1 cellular context compared by ENCODE assay signal in the genomic region with DNA sequence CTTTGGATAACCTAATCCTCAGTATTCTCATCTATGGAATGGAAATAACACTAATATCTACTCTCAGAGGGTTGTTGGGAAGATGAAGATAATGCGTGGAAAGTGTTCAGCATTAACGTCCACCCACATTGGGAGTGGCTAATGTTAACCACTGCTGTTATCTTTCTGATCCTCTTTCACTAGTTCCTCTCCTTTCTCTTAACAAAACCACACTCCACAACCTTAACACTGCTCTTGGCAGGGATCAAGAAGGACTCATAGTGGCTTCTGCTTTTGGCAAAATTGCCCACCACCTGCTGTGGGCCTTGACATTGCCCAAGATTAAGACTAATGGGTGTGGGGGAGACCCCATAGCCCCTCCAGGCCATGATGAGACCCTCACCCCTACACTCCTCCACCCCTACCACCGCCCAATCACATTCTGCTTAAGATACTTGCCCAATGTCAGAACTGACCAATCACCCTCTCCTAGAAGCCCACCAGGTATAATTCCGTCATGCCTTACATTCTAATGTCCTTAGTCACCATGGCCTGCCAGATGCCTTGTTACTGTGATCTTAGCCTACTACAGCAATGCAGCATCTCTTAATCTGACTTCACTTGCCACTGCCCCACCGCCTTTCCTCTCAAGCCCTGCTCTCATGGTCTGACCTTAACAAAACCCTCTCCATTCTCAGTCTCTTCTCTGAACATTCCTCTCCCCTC.
TF ChIP-seq lines count a peak whose summit lies in the region.

No MANE protein-coding gene starts in this region.

TF ChIP-seq in GM23338, 12 proteins besides CTCF, POLR2A, EP300 and RAD21 (continued from another document):
- TF ChIP-seq, protein P1, sequence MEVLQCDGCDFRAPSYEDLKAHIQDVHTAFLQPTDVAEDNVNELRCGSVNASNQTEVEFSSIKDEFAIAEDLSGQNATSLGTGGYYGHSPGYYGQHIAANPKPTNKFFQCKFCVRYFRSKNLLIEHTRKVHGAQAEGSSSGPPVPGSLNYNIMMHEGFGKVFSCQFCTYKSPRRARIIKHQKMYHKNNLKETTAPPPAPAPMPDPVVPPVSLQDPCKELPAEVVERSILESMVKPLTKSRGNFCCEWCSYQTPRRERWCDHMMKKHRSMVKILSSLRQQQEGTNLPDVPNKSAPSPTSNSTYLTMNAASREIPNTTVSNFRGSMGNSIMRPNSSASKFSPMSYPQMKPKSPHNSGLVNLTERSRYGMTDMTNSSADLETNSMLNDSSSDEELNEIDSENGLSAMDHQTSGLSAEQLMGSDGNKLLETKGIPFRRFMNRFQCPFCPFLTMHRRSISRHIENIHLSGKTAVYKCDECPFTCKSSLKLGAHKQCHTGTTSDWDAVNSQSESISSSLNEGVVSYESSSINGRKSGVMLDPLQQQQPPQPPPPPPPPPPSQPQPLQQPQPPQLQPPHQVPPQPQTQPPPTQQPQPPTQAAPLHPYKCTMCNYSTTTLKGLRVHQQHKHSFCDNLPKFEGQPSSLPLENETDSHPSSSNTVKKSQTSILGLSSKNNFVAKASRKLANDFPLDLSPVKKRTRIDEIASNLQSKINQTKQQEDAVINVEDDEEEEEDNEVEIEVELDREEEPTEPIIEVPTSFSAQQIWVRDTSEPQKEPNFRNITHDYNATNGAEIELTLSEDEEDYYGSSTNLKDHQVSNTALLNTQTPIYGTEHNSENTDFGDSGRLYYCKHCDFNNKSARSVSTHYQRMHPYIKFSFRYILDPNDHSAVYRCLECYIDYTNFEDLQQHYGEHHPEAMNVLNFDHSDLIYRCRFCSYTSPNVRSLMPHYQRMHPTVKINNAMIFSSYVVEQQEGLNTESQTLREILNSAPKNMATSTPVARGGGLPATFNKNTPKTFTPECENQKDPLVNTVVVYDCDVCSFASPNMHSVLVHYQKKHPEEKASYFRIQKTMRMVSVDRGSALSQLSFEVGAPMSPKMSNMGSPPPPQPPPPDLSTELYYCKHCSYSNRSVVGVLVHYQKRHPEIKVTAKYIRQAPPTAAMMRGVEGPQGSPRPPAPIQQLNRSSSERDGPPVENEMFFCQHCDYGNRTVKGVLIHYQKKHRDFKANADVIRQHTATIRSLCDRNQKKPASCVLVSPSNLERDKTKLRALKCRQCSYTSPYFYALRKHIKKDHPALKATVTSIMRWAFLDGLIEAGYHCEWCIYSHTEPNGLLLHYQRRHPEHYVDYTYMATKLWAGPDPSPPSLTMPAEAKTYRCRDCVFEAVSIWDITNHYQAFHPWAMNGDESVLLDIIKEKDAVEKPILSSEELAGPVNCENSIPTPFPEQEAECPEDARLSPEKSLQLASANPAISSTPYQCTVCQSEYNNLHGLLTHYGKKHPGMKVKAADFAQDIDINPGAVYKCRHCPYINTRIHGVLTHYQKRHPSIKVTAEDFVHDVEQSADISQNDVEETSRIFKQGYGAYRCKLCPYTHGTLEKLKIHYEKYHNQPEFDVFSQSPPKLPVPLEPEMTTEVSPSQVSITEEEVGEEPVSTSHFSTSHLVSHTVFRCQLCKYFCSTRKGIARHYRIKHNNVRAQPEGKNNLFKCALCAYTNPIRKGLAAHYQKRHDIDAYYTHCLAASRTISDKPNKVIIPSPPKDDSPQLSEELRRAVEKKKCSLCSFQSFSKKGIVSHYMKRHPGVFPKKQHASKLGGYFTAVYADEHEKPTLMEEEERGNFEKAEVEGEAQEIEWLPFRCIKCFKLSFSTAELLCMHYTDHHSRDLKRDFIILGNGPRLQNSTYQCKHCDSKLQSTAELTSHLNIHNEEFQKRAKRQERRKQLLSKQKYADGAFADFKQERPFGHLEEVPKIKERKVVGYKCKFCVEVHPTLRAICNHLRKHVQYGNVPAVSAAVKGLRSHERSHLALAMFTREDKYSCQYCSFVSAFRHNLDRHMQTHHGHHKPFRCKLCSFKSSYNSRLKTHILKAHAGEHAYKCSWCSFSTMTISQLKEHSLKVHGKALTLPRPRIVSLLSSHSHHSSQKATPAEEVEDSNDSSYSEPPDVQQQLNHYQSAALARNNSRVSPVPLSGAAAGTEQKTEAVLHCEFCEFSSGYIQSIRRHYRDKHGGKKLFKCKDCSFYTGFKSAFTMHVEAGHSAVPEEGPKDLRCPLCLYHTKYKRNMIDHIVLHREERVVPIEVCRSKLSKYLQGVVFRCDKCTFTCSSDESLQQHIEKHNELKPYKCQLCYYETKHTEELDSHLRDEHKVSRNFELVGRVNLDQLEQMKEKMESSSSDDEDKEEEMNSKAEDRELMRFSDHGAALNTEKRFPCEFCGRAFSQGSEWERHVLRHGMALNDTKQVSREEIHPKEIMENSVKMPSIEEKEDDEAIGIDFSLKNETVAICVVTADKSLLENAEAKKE (CRISPR knock-in tag; IDR thresholded peaks at IDR 0.05): no peak
- TF ChIP-seq NANOG (IDR thresholded peaks at IDR 0.05; ENCODE audit: borderline replicate concordance): no peak
